In genomic region chr1:13754003-13754402, GRCh38 we compare ENCODE assay signal across 8 cellular contexts. TPM values are rescaled to one million over a fixed set of nuclear protein-coding genes. Genes with fewer than 3 reads are reported as not detected.
DNase-seq lines count a peak whose midpoint lies in the region; ATAC-seq, FAIRE-seq and TF ChIP-seq lines count a peak whose summit lies in the region.
"Had no signal": no experiment of that assay in that cellular context is flagged by ENCODE, and none has a peak within 500 bp of the region (broad histone marks: within the 10 kb centered on the region; RNA-seq: fewer than 3 reads in every experiment).

No MANE protein-coding gene starts in this region.

- no peak overlapping the region for H3K14ac ChIP-seq in IMR-90 (replicated peaks; ENCODE audit: low read depth, low read length)

- BruUV-seq in IMR-90 (replicated peaks; lab: Mats Ljungman, UMichigan), result no TSS peak

- no peaks in the 10 kb centered on the region for H3K27me3 ChIP-seq in IMR-90 (ENCODE audit: control insufficient read depth, insufficient read depth, low read length)

- H3K27ac Mint-ChIP-seq in nephron progenitor cell, result peak overlapping the region; percentile 16

- no peak overlapping the region for H3K27ac ChIP-seq in IMR-90 (ENCODE audit: insufficient read depth, low read length)

- ATAC-seq in GM21447 (IDR thresholded peaks at IDR 0.05; ENCODE audit: unreplicated experiment) (peak; percentile 44), IMR-90 (ENCODE audit: low read depth) (no peak)

- intact Hi-C loops in IMR-90 (cut with micrococcal nuclease), result loop anchor here (5.0 kb wide), 1 partner anchor 33 kb away; no protein-coding TSS in a partner anchor

- peaks cover 54% of the 10 kb centered on the region for H3K4me1 Mint-ChIP-seq in nephron progenitor cell

- H2AK5ac ChIP-seq in IMR-90 (ENCODE audit: low read depth, low read length), result no peak overlapping the region

- H2AFZ ChIP-seq in IMR-90 (replicated peaks; ENCODE audit: low read length, poor library complexity), result no peak overlapping the region

- no peak for TF ChIP-seq RAD21 in IMR-90 (IDR thresholded peaks at IDR 0.05; ENCODE audit: low read length)

- POLR2A ChIA-PET in IMR-90 (lab: Charles Lee; ENCODE audit: unreplicated experiment), result no interaction called here

- WGBS in IMR-90 (ENCODE audit: extremely low coverage in 2 of 2, insufficient read length in 1 of 2), 2 experiments, result no CpG with 5 or more reads among the region's 4 CpGs

- no peak for TF ChIP-seq POLR2A in IMR-90 (IDR thresholded peaks at IDR 0.05; ENCODE audit: low read depth, low read length)

- CTCF ChIA-PET in IMR-90 (lab: Yijun Ruan, JAX), result no interaction called here

- H3K4me2 ChIP-seq in IMR-90 (ENCODE audit: low read depth, low read length), result no peak overlapping the region

- no peak overlapping the region for H3K56ac ChIP-seq in IMR-90 (ENCODE audit: extremely low read depth, insufficient read depth, low read length)

- H3K4me3 ChIP-seq in IMR-90 (ENCODE audit: insufficient read depth, low read depth, low read length), result no peak overlapping the region

- peaks cover 11% of the 10 kb centered on the region for H3K36me3 Mint-ChIP-seq in nephron progenitor cell (ENCODE audit: low read depth)

- in situ Hi-C loops in IMR-90 (cut with MboI; ENCODE audit: low sequenced_read_pairs), result loop anchor here (25.0 kb wide), 1 partner anchor 1183 kb away; no protein-coding TSS in a partner anchor

- no peak overlapping the region for H2BK5ac ChIP-seq in IMR-90 (ENCODE audit: low read depth, low read length, poor library complexity, severe bottlenecking)

- H3K79me1 ChIP-seq in IMR-90 (ENCODE audit: low read depth in 1 of 2, low read length in 2 of 2), result peaks cover 3 to 39% of the 10 kb centered on the region in 2 experiments; a peak in 3 of 4 replicates

- TF ChIP-seq CTCF in IMR-90 (conservative IDR thresholded peaks at IDR 0.05; ENCODE audit: low read depth, low read length), result no peak
- TF ChIP-seq CTCF in nephron progenitor cell (IDR thresholded peaks at IDR 0.05), result no peak

- H4K8ac ChIP-seq in IMR-90 (ENCODE audit: low read depth in 2 of 2, low read length in 2 of 2), result no peak overlapping the region

- DNase-seq in GM18507 (ENCODE audit: extremely low spot score, insufficient read length, low read depth) (no peak), IMR-90 (no peak), nephron progenitor cell (no peak), NCI-H2196 (lab: John Stamatoyannopoulos, UW; ENCODE audit: unreplicated experiment) (no peak), hepatic stellate cell (ENCODE audit: low spot score) (no peak), NCI-H526 (lab: John Stamatoyannopoulos, UW) (no peak)
- DNase-seq: glutamatergic neuron had no signal

- H3K4me1 ChIP-seq in IMR-90 (ENCODE audit: control insufficient read depth, insufficient read depth, low read length), result peaks cover 10% of the 10 kb centered on the region

- H4K91ac ChIP-seq in IMR-90 (ENCODE audit: insufficient read depth, low read depth, low read length), result no peak overlapping the region

- dilution Hi-C loops in IMR-90 (cut with HindIII; ENCODE audit: low sequenced_read_pairs, unreplicated experiment), result no loop called here

- no peak overlapping the region for H2BK20ac ChIP-seq in IMR-90 (ENCODE audit: low read depth, low read length)

- H3K4ac ChIP-seq in IMR-90 (ENCODE audit: low read depth, low read length), result no peak overlapping the region

- H3K9me1 ChIP-seq in IMR-90 (ENCODE audit: insufficient read depth, low read length), result peaks cover 19% of the 10 kb centered on the region

- no peaks in the 10 kb centered on the region for H3K27me3 Mint-ChIP-seq in nephron progenitor cell (ENCODE audit: low read depth, poor library complexity)

- H3K18ac ChIP-seq in IMR-90 (ENCODE audit: low read depth, low read length), result no peak overlapping the region

- H3K9me3 ChIP-seq in IMR-90 (ENCODE audit: control insufficient read depth, insufficient read depth, low read length), result no peaks in the 10 kb centered on the region

- no peak overlapping the region for H3K4me3 Mint-ChIP-seq in nephron progenitor cell

- no peak overlapping the region for H2AK9ac ChIP-seq in IMR-90 (replicated peaks; ENCODE audit: low read depth, low read length, poor library complexity)

- peaks cover 3% of the 10 kb centered on the region; the same call in 1 of the 2 replicates for H3K36me3 ChIP-seq in IMR-90 (ENCODE audit: control insufficient read depth, insufficient read depth, low read length)

- H3K9ac ChIP-seq in IMR-90 (ENCODE audit: low read depth, low read length), result no peak overlapping the region

- H4K5ac ChIP-seq in IMR-90 (ENCODE audit: low read depth, low read length), result no peak overlapping the region

- no peak overlapping the region for H2BK120ac ChIP-seq in IMR-90 (ENCODE audit: low read depth, low read length)

- FAIRE-seq in GM18507 (lab: Jason Lieb, UNC), result peak; percentile 96

- no peak overlapping the region for H2BK15ac ChIP-seq in IMR-90 (ENCODE audit: low read depth, low read length)

- peaks cover 62% of the 10 kb centered on the region for H4K20me1 ChIP-seq in IMR-90 (ENCODE audit: insufficient read depth, low read length)

- no peaks in the 10 kb centered on the region for H3K9me3 Mint-ChIP-seq in nephron progenitor cell

- H3K23ac ChIP-seq in IMR-90 (ENCODE audit: low read depth, low read length), result peak overlapping the region; percentile 79

TF ChIP-seq in IMR-90, 13 proteins besides CTCF, POLR2A, EP300 and RAD21:
- TF ChIP-seq MXI1 (IDR thresholded peaks at IDR 0.05; ENCODE audit: borderline replicate concordance, low read depth, low read length) (no peak), MAZ (IDR thresholded peaks at IDR 0.05; ENCODE audit: borderline replicate concordance, low read depth, low read length) (no peak), RFX5 (IDR thresholded peaks at IDR 0.05; ENCODE audit: low read depth, low read length) (no peak), BHLHE40 (IDR thresholded peaks at IDR 0.05; ENCODE audit: low read depth, low read length) (no peak), ELK1 (IDR thresholded peaks at IDR 0.05; ENCODE audit: borderline replicate concordance, low read depth, low read length) (no peak), CHD1 (IDR thresholded peaks at IDR 0.05; ENCODE audit: low read depth, low read length) (no peak), NFE2L2 (IDR thresholded peaks at IDR 0.05; ENCODE audit: low read depth, low read length) (no peak), USF2 (IDR thresholded peaks at IDR 0.05; ENCODE audit: low read depth, low read length) (no peak), CEBPB (IDR thresholded peaks at IDR 0.05; ENCODE audit: low read depth, low read length) (no peak), FOS (IDR thresholded peaks at IDR 0.05; ENCODE audit: low read depth, low read length) (no peak), MAFK (IDR thresholded peaks at IDR 0.05; ENCODE audit: low read depth, low read length) (no peak), RCOR1 (IDR thresholded peaks at IDR 0.05; ENCODE audit: insufficient replicate concordance, low read length) (no peak), SMC3 (IDR thresholded peaks at IDR 0.05; ENCODE audit: low read depth, low read length) (no peak)

RNA-seq across cellular contexts. Expression of gene PRDM2, which starts 54.0 kb away (rescaled TPM):
- total RNA-seq in IMR-90 (2012; rRNA removed), result 3.4 and 4.7 TPM in 2 replicates
- polyA plus RNA-seq in IMR-90 (2012; rRNA removed), result 8.4 and 8.9 TPM in 2 replicates
- 3.6 and 5.6 TPM in 2 replicates for polyA plus RNA-seq in IMR-90 (2012; cell fraction: cytosol; rRNA removed)
- polyA plus RNA-seq in IMR-90 (2012; cell fraction: nucleus; rRNA removed; ENCODE audit: low replicate concordance), result 15.1 and 38.5 TPM in 2 replicates
